In genomic region chr10:107072786-107073185, GRCh38 we compare ENCODE assay signal across 24 cellular contexts.
"Had no signal": no experiment of that assay in that cellular context is flagged by ENCODE, and none has a peak within 500 bp of the region (broad histone marks: within the 10 kb centered on the region; RNA-seq: fewer than 3 reads in every experiment).

No MANE protein-coding gene starts in this region.

- H3K4me1 Mint-ChIP-seq: nephron; stimulated activated memory B cell treated with anti-CD40 and anti-IgM and Interleukin-4, amounts not matched to agents 10 μg/mL and 1 μg/mL and 100 μg/mL, for 72 hours had no signal

- H3K27me3 Mint-ChIP-seq: activated naive CD8-positive, alpha-beta T cell; effector memory CD8-positive, alpha-beta T cell; type B pancreatic cell had no signal

- H3K27ac Mint-ChIP-seq: activated naive CD8-positive, alpha-beta T cell; effector memory CD8-positive, alpha-beta T cell; nephron; stimulated activated memory B cell treated with anti-CD40 and anti-IgM and Interleukin-4, amounts not matched to agents 10 μg/mL and 1 μg/mL and 100 μg/mL, for 72 hours; T-helper 2 cell treated with Interferon-gamma antibody and Interleukin-4, amounts not matched to agents 5 μg/mL and 100 μg/mL, for 36 hours; type B pancreatic cell had no signal

- H3K27me3 ChIP-seq: adrenal gland, ascending aorta, breast epithelium, colonic mucosa, sigmoid colon, stomach, vagina had no signal

- H3K4me3 Mint-ChIP-seq: activated naive CD8-positive, alpha-beta T cell; effector memory CD8-positive, alpha-beta T cell; nephron; stimulated activated memory B cell treated with anti-CD40 and anti-IgM and Interleukin-4, amounts not matched to agents 10 μg/mL and 1 μg/mL and 100 μg/mL, for 72 hours; T-helper 2 cell treated with Interferon-gamma antibody and Interleukin-4, amounts not matched to agents 5 μg/mL and 100 μg/mL, for 36 hours; type B pancreatic cell had no signal

- H3K4me3 ChIP-seq: adrenal gland, ascending aorta, breast epithelium, colonic mucosa, sigmoid colon, smooth muscle cell, stomach, vagina had no signal

- H3K9me3 Mint-ChIP-seq: nephron, type B pancreatic cell had no signal

- H3K27ac ChIP-seq: adrenal gland, ascending aorta, breast epithelium, colonic mucosa, dorsolateral prefrontal cortex, sigmoid colon, stomach, vagina, WERI-Rb-1 had no signal

- H3K9me3 ChIP-seq: adrenal gland, ascending aorta, breast epithelium, colonic mucosa, sigmoid colon, stomach, vagina had no signal

- H3K36me3 ChIP-seq: adrenal gland, ascending aorta, breast epithelium, colonic mucosa, sigmoid colon, stomach, vagina, WERI-Rb-1 had no signal

- H3K4me1 ChIP-seq: adrenal gland, ascending aorta, breast epithelium, colonic mucosa, stomach, vagina had no signal

- ATAC-seq: effector memory CD8-positive, alpha-beta T cell; esophagus mucosa; left ventricle myocardium superior; stimulated activated memory B cell treated with anti-CD40 and anti-IgM and Interleukin-4, amounts not matched to agents 10 μg/mL and 1 μg/mL and 100 μg/mL, for 72 hours had no signal

- H3K36me3 Mint-ChIP-seq: activated naive CD8-positive, alpha-beta T cell; stimulated activated memory B cell treated with anti-CD40 and anti-IgM and Interleukin-4, amounts not matched to agents 10 μg/mL and 1 μg/mL and 100 μg/mL, for 72 hours; type B pancreatic cell had no signal

- DNase-seq: activated CD4-positive, alpha-beta T cell treated with anti-CD3 and anti-CD28 coated beads for 1 hour; activated CD4-positive, alpha-beta T cell treated with anti-CD3 and anti-CD28 coated beads, Interleukin-2, amount 50 U/mL, for 1 hour; activated gamma-delta T cell treated with Interleukin-2 at 50 U/mL for 16 hours; activated T-cell treated with anti-CD3 and anti-CD28 coated beads, Interleukin-2, amount 50 U/mL, for 1 hour; colonic mucosa; effector memory CD8-positive, alpha-beta T cell; left ventricle myocardium superior; mammary epithelial cell; sigmoid colon; stimulated activated CD4-positive, alpha-beta T cell treated with anti-CD3 and anti-CD28 coated beads, Interleukin-15, amount 100 ng/mL, for 24 hours; stomach; WERI-Rb-1 had no signal
